8 cellular contexts compared by ENCODE assay signal in genomic region chr18:59996370-59996966, GRCh38.
DNase-seq lines count a peak whose midpoint lies in the region; ATAC-seq, FAIRE-seq and TF ChIP-seq lines count a peak whose summit lies in the region.

No MANE protein-coding gene starts in this region.

- FAIRE-seq in RCC 7860 (lab: Jason Lieb, UNC): peak; percentile 67

- peak; percentile 88 for TF ChIP-seq CTCF in fibroblast of mammary gland (conservative IDR thresholded peaks at IDR 0.05; ENCODE audit: control insufficient read depth, insufficient read depth, low read depth, low read length)

- DNase-seq in ELR (ENCODE audit: low read depth): peak; percentile 76
- DNase-seq in KBM-7: peak; percentile 27
- peak; percentile 39 for DNase-seq in RCC 7860 (ENCODE audit: low spot score)
- peak; percentile 58 for DNase-seq in fibroblast of mammary gland (ENCODE audit: low read depth)
- peak; percentile 37 for DNase-seq in smooth muscle cell of the brain vasculature (ENCODE audit: low read depth, low spot score)
- DNase-seq in SIG-M5 (lab: John Stamatoyannopoulos, UW): no peak
- no peak for DNase-seq in UCSD-AML1 (lab: John Stamatoyannopoulos, UW; ENCODE audit: unreplicated experiment)

- in situ Hi-C loops in KBM-7 (cut with MboI; ENCODE audit: low pct_unique_long_range_greater_than_20kb, low sequenced_read_pairs): no loop called here

- no peak overlapping the region for H3K4me3 ChIP-seq in fibroblast of mammary gland (ENCODE audit: control insufficient read depth, low read depth, low read length)

- peak; percentile 66 for ATAC-seq in GM21423 (IDR thresholded peaks at IDR 0.05; ENCODE audit: unreplicated experiment)

Comparison
In these comparisons a context has a peak if more than half of its experiments do, and no peak if none do; other contexts are left out.
1. DNase-seq: peak in ELR (single experiment), KBM-7 (single experiment), RCC 7860 (single experiment), fibroblast of mammary gland (single experiment) and smooth muscle cell of the brain vasculature (single experiment); none in SIG-M5 (single experiment) and UCSD-AML1 (single experiment).